1 cellular context compared by ENCODE assay signal in genomic region chr7:121046893-121047468, GRCh38.
TF ChIP-seq lines count a peak whose summit lies in the region.

No MANE protein-coding gene starts in this region.

TF ChIP-seq in K562, 482 proteins besides CTCF, POLR2A, EP300 and RAD21 (continued from another document and continues in another):
- TF ChIP-seq ZHX1 (conservative IDR thresholded peaks at IDR 0.05; ENCODE audit: low read length) (no peak), STAT5B (CRISPR knock-in tag; IDR thresholded peaks at IDR 0.05) (no peak), THRB (CRISPR knock-in tag; conservative IDR thresholded peaks at IDR 0.05) (no peak), NFE2 (IDR thresholded peaks at IDR 0.05; ENCODE audit: low read depth) (0 out of 2 replicates have a peak, but pooled peaks have one; percentile 14), CCAR2 (IDR thresholded peaks at IDR 0.05; ENCODE audit: low read depth, low read length) (no peak), SMC3 (conservative IDR thresholded peaks at IDR 0.05; ENCODE audit: insufficient read depth, low read depth, low read length) (no peak), TCF15 (CRISPR knock-in tag; IDR thresholded peaks at IDR 0.05) (no peak), MAZ (CRISPR knock-in tag; conservative IDR thresholded peaks at IDR 0.05 in 1 of 2, IDR thresholded peaks at IDR 0.05 in 1 of 2) (0 out of 4 replicates have a peak, but pooled peaks of 1 of the 2 experiments have one; percentile 17), ARNT (IDR thresholded peaks at IDR 0.05) (no peak), TCFL5 (CRISPR knock-in tag; conservative IDR thresholded peaks at IDR 0.05) (0 out of 2 replicates have a peak, but pooled peaks have one; percentile 16), EGR1 (conservative IDR thresholded peaks at IDR 0.05) (no peak), PRMT5 (CRISPR knock-in tag; IDR thresholded peaks at IDR 0.05) (no peak), ZNF3 (CRISPR knock-in tag; IDR thresholded peaks at IDR 0.05) (no peak), PTBP1 (IDR thresholded peaks at IDR 0.05; ENCODE audit: low read depth, low read length) (no peak), HIVEP1 (CRISPR knock-in tag; IDR thresholded peaks at IDR 0.05) (no peak), NFE2L1 (tag; IDR thresholded peaks at IDR 0.05; ENCODE audit: borderline replicate concordance, low read depth) (no peak), GMEB1 (CRISPR knock-in tag; IDR thresholded peaks at IDR 0.05) (no peak), ESRRB (CRISPR knock-in tag; IDR thresholded peaks at IDR 0.05; ENCODE audit: borderline replicate concordance) (no peak), ARID1B (IDR thresholded peaks at IDR 0.05) (peak; percentile 92), NFIX (CRISPR knock-in tag; IDR thresholded peaks at IDR 0.05; ENCODE audit: low read depth) (no peak), CBX3 (IDR thresholded peaks at IDR 0.05; ENCODE audit: borderline replicate concordance in 1 of 2, low read length in 2 of 2) (no peak), E2F5 (CRISPR knock-in tag; IDR thresholded peaks at IDR 0.05) (no peak), ZBTB8A (IDR thresholded peaks at IDR 0.05; ENCODE audit: partially characterized antibody) (no peak), BCOR (IDR thresholded peaks at IDR 0.05) (no peak), AFF1 (IDR thresholded peaks at IDR 0.05; ENCODE audit: low read depth in 1 of 2, partially characterized antibody in 2 of 2) (peak in 1 of 2 experiments; percentile 31), ATF4 (CRISPR knock-in tag; IDR thresholded peaks at IDR 0.05) (no peak), STAG1 (CRISPR knock-in tag; IDR thresholded peaks at IDR 0.05; ENCODE audit: borderline replicate concordance) (no peak), HEY1 (CRISPR knock-in tag; IDR thresholded peaks at IDR 0.05; ENCODE audit: borderline replicate concordance) (no peak), MLX (CRISPR knock-in tag; conservative IDR thresholded peaks at IDR 0.05) (no peak), PHB (CRISPR knock-in tag; IDR thresholded peaks at IDR 0.05) (no peak), CEBPG (CRISPR knock-in tag; IDR thresholded peaks at IDR 0.05) (peak; percentile 51; the same call in 1 of the 2 replicates), CEBPG (tag; conservative IDR thresholded peaks at IDR 0.05 in 1 of 2, IDR thresholded peaks at IDR 0.05 in 1 of 2) (peak; percentile 90 to 95), NEUROD1 (IDR thresholded peaks at IDR 0.05; ENCODE audit: borderline replicate concordance, low read depth, low read length, partially characterized antibody) (no peak), KLF6 (CRISPR knock-in tag; IDR thresholded peaks at IDR 0.05; ENCODE audit: borderline replicate concordance) (no peak), ARID2 (IDR thresholded peaks at IDR 0.05) (no peak), RBM14 (IDR thresholded peaks at IDR 0.05; ENCODE audit: borderline replicate concordance, insufficient read depth, low read depth, low read length) (no peak), ZNF518B (CRISPR knock-in tag; IDR thresholded peaks at IDR 0.05) (no peak), DACH1 (IDR thresholded peaks at IDR 0.05; ENCODE audit: partially characterized antibody) (no peak), HMBOX1 (IDR thresholded peaks at IDR 0.05) (peak; percentile 95)
